18 cellular contexts compared by ENCODE assay signal in the genomic region with DNA sequence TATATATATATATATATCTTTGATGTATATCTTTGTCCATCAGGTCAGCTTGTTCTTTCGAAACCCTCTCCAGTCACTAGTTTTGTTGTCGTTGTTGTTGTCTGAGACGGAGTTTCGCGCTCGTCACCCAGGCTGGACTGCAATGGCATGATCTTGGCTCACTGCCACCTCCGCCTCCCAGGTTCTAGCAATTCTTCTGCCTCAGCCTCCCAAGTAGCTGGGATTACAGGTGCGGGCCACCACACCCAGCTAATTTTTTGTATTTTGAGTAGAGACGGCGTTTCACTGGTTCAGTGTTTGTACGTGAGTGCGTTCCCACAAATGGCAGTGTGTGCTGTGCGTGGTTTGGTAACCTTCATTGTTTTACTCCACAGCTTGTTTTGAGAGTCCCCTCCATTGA. TPM values are rescaled to one million over a fixed set of nuclear protein-coding genes. Genes with fewer than 3 reads are reported as not detected.
A peak's percentile ranks its signal among the peaks of the same experiment; 100 is the strongest.
DNase-seq lines count a peak whose midpoint lies in the region; ATAC-seq and TF ChIP-seq lines count a peak whose summit lies in the region.
"Had no signal": no experiment of that assay in that cellular context is flagged by ENCODE, and none has a peak within 500 bp of the region (broad histone marks: within the 10 kb centered on the region; RNA-seq: fewer than 3 reads in every experiment).

No MANE protein-coding gene starts in this region.

- peaks cover 10 to 12% of the 10 kb centered on the region in 2 donors for H3K4me1 ChIP-seq in thyroid gland

- H3K27me3 ChIP-seq in thyroid gland, result no peaks in the 10 kb centered on the region
- H3K27me3 ChIP-seq: adrenal gland, colonic mucosa, esophagus muscularis mucosa, heart left ventricle had no signal

- H3K27me3 Mint-ChIP-seq in T-helper 2 cell treated with Interferon-gamma antibody and Interleukin-4, amounts not matched to agents 5 μg/mL and 100 μg/mL, for 36 hours (ENCODE audit: low read depth), result peaks cover 2% of the 10 kb centered on the region
- no peaks in the 10 kb centered on the region for H3K27me3 Mint-ChIP-seq in activated naive CD8-positive, alpha-beta T cell treated with anti-CD3 and anti-CD28 coated beads for 36 hours
- H3K27me3 Mint-ChIP-seq in memory B cell, result no peaks in the 10 kb centered on the region

- no peak overlapping the region for H3K27ac Mint-ChIP-seq in T-helper 2 cell treated with Interferon-gamma antibody and Interleukin-4, amounts not matched to agents 5 μg/mL and 100 μg/mL, for 36 hours
- H3K27ac Mint-ChIP-seq in activated naive CD8-positive, alpha-beta T cell treated with anti-CD3 and anti-CD28 coated beads for 36 hours, result peak overlapping the region; percentile 63
- H3K27ac Mint-ChIP-seq in memory B cell, result peak overlapping the region; percentile 96

- intact Hi-C loops in thyroid gland (cut with DNase I), result no loop called here

- peak overlapping the region; percentile 41 for H3K4me3 Mint-ChIP-seq in T-helper 2 cell treated with Interferon-gamma antibody and Interleukin-4, amounts not matched to agents 5 μg/mL and 100 μg/mL, for 36 hours
- no peak overlapping the region for H3K4me3 Mint-ChIP-seq in activated naive CD8-positive, alpha-beta T cell treated with anti-CD3 and anti-CD28 coated beads for 36 hours
- H3K4me3 Mint-ChIP-seq in memory B cell, result peak overlapping the region; percentile 67

- H3K9me3 ChIP-seq in thyroid gland, result no peaks in the 10 kb centered on the region
- H3K9me3 ChIP-seq: adrenal gland, colonic mucosa, esophagus muscularis mucosa, heart left ventricle had no signal

- ATAC-seq in memory B cell (ENCODE audit: low read depth) (no peak), HG03139 (IDR thresholded peaks at IDR 0.05; ENCODE audit: unreplicated experiment) (no peak)
- ATAC-seq: HepG2 had no signal

- H3K4me1 Mint-ChIP-seq in T-helper 2 cell treated with Interferon-gamma antibody and Interleukin-4, amounts not matched to agents 5 μg/mL and 100 μg/mL, for 36 hours (ENCODE audit: low read depth), result peaks cover 29% of the 10 kb centered on the region
- peaks cover 11% of the 10 kb centered on the region for H3K4me1 Mint-ChIP-seq in activated naive CD8-positive, alpha-beta T cell treated with anti-CD3 and anti-CD28 coated beads for 36 hours
- H3K4me1 Mint-ChIP-seq in memory B cell, result peaks cover 12% of the 10 kb centered on the region

- 91 to 93% methylated on average over 13 of the region's 13 CpGs for WGBS in thyroid gland, 2 donors

- H3K27ac ChIP-seq in thyroid gland, result peak overlapping the region in 2 of 3 donors; percentile 18 to 46
- H3K27ac ChIP-seq: colonic mucosa, esophagus muscularis mucosa, SK-N-MC had no signal

- no peaks in the 10 kb centered on the region for H3K36me3 ChIP-seq in thyroid gland
- H3K36me3 ChIP-seq: adrenal gland, colonic mucosa, esophagus muscularis mucosa, heart left ventricle had no signal

- no peak for TF ChIP-seq CTCF in thyroid gland (IDR thresholded peaks at IDR 0.05)

- no peak overlapping the region for H3K4me3 ChIP-seq in thyroid gland (replicated peaks in 1 of 3)
- H3K4me3 ChIP-seq: adrenal gland, colonic mucosa, esophagus muscularis mucosa, heart left ventricle, SK-N-MC had no signal

- H3K36me3 Mint-ChIP-seq in T-helper 2 cell treated with Interferon-gamma antibody and Interleukin-4, amounts not matched to agents 5 μg/mL and 100 μg/mL, for 36 hours (ENCODE audit: low read depth), result no peaks in the 10 kb centered on the region
- no peaks in the 10 kb centered on the region for H3K36me3 Mint-ChIP-seq in activated naive CD8-positive, alpha-beta T cell treated with anti-CD3 and anti-CD28 coated beads for 36 hours
- no peaks in the 10 kb centered on the region for H3K36me3 Mint-ChIP-seq in memory B cell

- TF ChIP-seq POLR2A in thyroid gland (IDR thresholded peaks at IDR 0.05), result no peak

- no peak for DNase-seq in T-helper 2 cell treated with Interferon-gamma antibody and Interleukin-4, amounts not matched to agents 5 μg/mL and 100 μg/mL, for 36 hours (ENCODE audit: low spot score)
- DNase-seq in T-helper 2 cell, result no peak
- DNase-seq in activated naive CD8-positive, alpha-beta T cell treated with anti-CD3 and anti-CD28 coated beads for 36 hours, result no peak
- no peak for DNase-seq in memory B cell (ENCODE audit: low spot score in 2 of 2)
- no peak for DNase-seq in thyroid gland
- no peak for DNase-seq in NCI-H187 (lab: John Stamatoyannopoulos, UW)
- DNase-seq in activated CD8-positive, alpha-beta memory T cell treated with anti-CD3 and anti-CD28 coated beads, Interleukin-2, amount 50 U/mL, for 4 hours, result no peak
- DNase-seq: kidney glomerular epithelial cell, NCI-H1105 treated with DMSO at 0.1 percent for 48 hours, NCI-H446 had no signal

- no peaks in the 10 kb centered on the region for H3K9me3 Mint-ChIP-seq in T-helper 2 cell treated with Interferon-gamma antibody and Interleukin-4, amounts not matched to agents 5 μg/mL and 100 μg/mL, for 36 hours
- no peaks in the 10 kb centered on the region for H3K9me3 Mint-ChIP-seq in activated naive CD8-positive, alpha-beta T cell treated with anti-CD3 and anti-CD28 coated beads for 36 hours
- H3K9me3 Mint-ChIP-seq in memory B cell, result no peaks in the 10 kb centered on the region

RNA-seq across cellular contexts. Expression of a gene that starts 51.7 kb away (rescaled TPM):
- total RNA-seq in activated naive CD8-positive, alpha-beta T cell treated with anti-CD3 and anti-CD28 coated beads for 36 hours, result not detected
- total RNA-seq in thyroid gland, result not detected
- total RNA-seq: colonic mucosa, esophagus muscularis mucosa, heart left ventricle, pulmonary artery endothelial cell had no signal

RNA-seq across cellular contexts. Expression of a gene that starts 56.8 kb away (rescaled TPM):
- not detected for total RNA-seq in activated naive CD8-positive, alpha-beta T cell treated with anti-CD3 and anti-CD28 coated beads for 36 hours
- under 1 TPM in 2 of 4 donors, not detected in 2; 0.56 to 0.63 TPM for total RNA-seq in thyroid gland
- total RNA-seq: esophagus muscularis mucosa, pulmonary artery endothelial cell had no signal
